Comparison of ENCODE assay signal across 1 cellular context in genomic region chr2:120853294-120854013, GRCh38.
TF ChIP-seq lines count a peak whose summit lies in the region.

No MANE protein-coding gene starts in this region.

TF ChIP-seq in IMR-90, 13 proteins besides CTCF, POLR2A, EP300 and RAD21 (continued from another document):
- TF ChIP-seq MAFK (IDR thresholded peaks at IDR 0.05; ENCODE audit: low read depth, low read length) (no peak), CHD1 (IDR thresholded peaks at IDR 0.05; ENCODE audit: low read depth, low read length) (no peak)
